1 cellular context compared by ENCODE assay signal in the genomic region with DNA sequence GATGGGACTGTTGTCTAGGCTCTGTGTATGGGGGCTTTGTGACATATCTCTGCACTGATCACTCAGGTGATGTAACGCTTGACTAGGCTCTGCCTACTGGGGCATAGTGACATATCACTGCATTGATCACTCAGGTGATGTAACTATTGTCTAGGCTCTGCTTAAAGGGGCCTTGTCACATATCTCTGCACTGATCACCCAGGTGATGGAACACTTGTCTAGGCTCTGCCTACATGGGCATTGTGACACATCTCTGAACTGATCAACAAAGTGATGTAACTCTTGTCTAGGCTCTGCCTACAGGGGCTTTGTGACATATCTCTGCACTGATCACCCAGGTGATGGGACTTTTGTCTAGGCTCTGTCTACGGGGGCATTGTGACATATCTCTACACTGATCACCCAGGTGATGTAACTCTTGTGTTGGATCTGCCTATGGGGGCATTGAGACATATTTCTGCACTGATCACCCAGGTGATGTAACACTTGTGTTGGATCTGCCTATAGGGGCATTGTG.
TF ChIP-seq lines count a peak whose summit lies in the region.

No MANE protein-coding gene starts in this region.

TF ChIP-seq in IMR-90, 13 proteins besides CTCF, POLR2A, EP300 and RAD21:
- TF ChIP-seq CEBPB (IDR thresholded peaks at IDR 0.05; ENCODE audit: low read depth, low read length), result 0 out of 2 replicates have a peak, but pooled peaks have one; percentile 7
